In the genomic region with DNA sequence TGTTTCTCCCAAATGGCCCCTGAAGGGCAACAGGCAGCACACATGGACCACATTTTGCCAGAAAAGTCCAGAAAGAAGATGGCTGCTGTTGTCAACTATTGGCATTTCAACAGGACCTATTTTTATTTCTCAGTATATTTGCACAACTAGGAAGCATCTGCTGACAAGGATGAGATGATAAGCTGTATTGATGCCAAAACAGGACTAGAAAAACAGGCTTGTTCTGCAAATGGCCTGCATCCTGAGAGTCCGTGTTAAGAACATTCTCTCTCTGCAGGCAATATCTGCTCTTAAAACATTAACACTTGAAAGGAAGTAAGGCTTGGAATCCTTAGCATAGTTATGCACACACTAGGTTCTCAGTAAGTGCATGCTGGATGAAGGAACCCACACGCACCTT, we compare ENCODE assay signal across 25 cellular contexts.
DNase-seq lines count a peak whose midpoint lies in the region; ATAC-seq and TF ChIP-seq lines count a peak whose summit lies in the region.
"Had no signal": no experiment of that assay in that cellular context is flagged by ENCODE, and none has a peak within 500 bp of the region (broad histone marks: within the 10 kb centered on the region; RNA-seq: fewer than 3 reads in every experiment).

No MANE protein-coding gene starts in this region.

- no peak overlapping the region for H3K4me3 ChIP-seq in RWPE2 (ENCODE audit: severe bottlenecking)
- H3K4me3 ChIP-seq in osteoblast (ENCODE audit: insufficient read depth, low read length), result no peak overlapping the region
- no peak overlapping the region for H3K4me3 ChIP-seq in colonic mucosa
- H3K4me3 ChIP-seq: transverse colon had no signal

- no peak for ATAC-seq in RWPE2 (ENCODE audit: low read depth)
- no peak for ATAC-seq in HG02973 (IDR thresholded peaks at IDR 0.05; ENCODE audit: unreplicated experiment)
- ATAC-seq: naive thymus-derived CD8-positive, alpha-beta T cell; WTC11 had no signal

- no peak overlapping the region for H3K9ac ChIP-seq in colonic mucosa (ENCODE audit: low read depth in 2 of 2, low read length in 2 of 2)

- DNase-seq in G401 (ENCODE audit: low spot score) (peak; percentile 35), RWPE2 (ENCODE audit: low spot score) (no peak), dermis microvascular lymphatic vessel endothelial cell (ENCODE audit: low read depth in 2 of 2) (peak; percentile 40 to 85), osteoblast (ENCODE audit: insufficient read length, low spot score, missing footprints) (no peak), cerebellar nuclear complex (lab: John Stamatoyannopoulos, UW) (no peak), hypothalamus (lab: John Stamatoyannopoulos, UW) (no peak), colonic mucosa (no peak)
- DNase-seq: activated CD4-positive, alpha-beta T cell treated with anti-CD3 and anti-CD28 coated beads, Interleukin-2, amount 10 ng/mL, durations not matched to agents 24 days and 14 days; activated effector memory CD4-positive, alpha-beta T cell treated with anti-CD3 and anti-CD28 coated beads, Interleukin-2, amount 50 U/mL, for 16 hours; activated naive CD8-positive, alpha-beta T cell treated with anti-CD3 and anti-CD28 coated beads, Interleukin-2, amount 10 ng/mL, durations not matched to agents 7 days and 5 days; activated T-cell treated with anti-CD3 and anti-CD28 coated beads, Interleukin-2, amount 50 U/mL, for 1 hour; aorta; caudate nucleus; HCEC 1CT; islet precursor cell; Kasumi-1; naive thymus-derived CD8-positive, alpha-beta T cell; NCI-H1436; NCI-H2081; NCI-H69; stimulated activated CD4-positive, alpha-beta T cell treated with anti-CD3 and anti-CD28 coated beads, Interleukin-15, amount 100 ng/mL, for 24 hours; stimulated activated CD4-positive, alpha-beta T cell treated with anti-CD3 and anti-CD28 coated beads, Interleukin-4, amount 100 ng/mL, for 4 hours; transverse colon had no signal

- H3K4me1 ChIP-seq in RWPE2 (ENCODE audit: insufficient read depth, poor library complexity, severe bottlenecking) (peaks cover 25% of the 10 kb centered on the region), osteoblast (ENCODE audit: insufficient read depth, low read length) (peaks cover 35% of the 10 kb centered on the region), colonic mucosa (no peaks in the 10 kb centered on the region)

- no peaks in the 10 kb centered on the region for H3K79me2 ChIP-seq in osteoblast (ENCODE audit: insufficient read depth, low read length)

- TF ChIP-seq CTCF in RWPE2 (IDR thresholded peaks at IDR 0.05; ENCODE audit: poor library complexity, severe bottlenecking) (no peak), osteoblast (IDR thresholded peaks at IDR 0.05; ENCODE audit: extremely low read depth, low read depth, low read length) (no peak), colonic mucosa (IDR thresholded peaks at IDR 0.05) (no peak)

- intact Hi-C loops in colonic mucosa (cut with DNase I), result no loop called here

- in situ Hi-C loops in G401 (cut with HindIII; ENCODE audit: low sequenced_read_pairs), result no loop called here

- H3K27ac ChIP-seq in RWPE2 (ENCODE audit: poor library complexity, severe bottlenecking) (peak overlapping the region; percentile 55), osteoblast (ENCODE audit: low read depth, low read length) (peak overlapping the region; percentile 47), colonic mucosa (no peak overlapping the region)
- H3K27ac ChIP-seq: transverse colon had no signal

- H3K36me3 ChIP-seq in RWPE2 (ENCODE audit: low read depth) (no peaks in the 10 kb centered on the region), osteoblast (ENCODE audit: insufficient read depth, low read length) (no peaks in the 10 kb centered on the region), colonic mucosa (no peaks in the 10 kb centered on the region)
- H3K36me3 ChIP-seq: transverse colon had no signal

- H3K27me3 ChIP-seq in RWPE2 (ENCODE audit: insufficient read depth, poor library complexity, severe bottlenecking) (no peaks in the 10 kb centered on the region), osteoblast (ENCODE audit: insufficient read depth, low read length) (no peaks in the 10 kb centered on the region), colonic mucosa (no peaks in the 10 kb centered on the region)
- H3K27me3 ChIP-seq: transverse colon had no signal

- no peak overlapping the region for H2AFZ ChIP-seq in osteoblast (ENCODE audit: low read length)

- H3K9me3 ChIP-seq in RWPE2 (ENCODE audit: severe bottlenecking) (no peaks in the 10 kb centered on the region), osteoblast (ENCODE audit: low read depth, low read length) (peaks cover 3% of the 10 kb centered on the region), colonic mucosa (no peaks in the 10 kb centered on the region)
- H3K9me3 ChIP-seq: transverse colon had no signal

- H4K20me1 ChIP-seq in osteoblast (ENCODE audit: insufficient read depth, low read length), result no peaks in the 10 kb centered on the region

- H3K4me2 ChIP-seq in osteoblast (ENCODE audit: insufficient read depth, low read length), result peak overlapping the region; percentile 22

Comparison
In these comparisons a context has a peak if more than half of its experiments do, and no peak if none do; other contexts are left out.
1. DNase-seq: peak in G401 (single experiment) and dermis microvascular lymphatic vessel endothelial cell (2 of 2); none in RWPE2 (single experiment), osteoblast (single experiment), cerebellar nuclear complex (0 of 2), hypothalamus (0 of 51) and colonic mucosa (single experiment).